ENCODE assay signal across 9 cellular contexts in genomic region chr1:58816747-58817221, GRCh38. TPM values are rescaled to one million over a fixed set of nuclear protein-coding genes. Genes with fewer than 3 reads are reported as not detected.
A peak's percentile ranks its signal among the peaks of the same experiment; 100 is the strongest.
DNase-seq lines count a peak whose midpoint lies in the region; ATAC-seq, FAIRE-seq and TF ChIP-seq lines count a peak whose summit lies in the region.
"Had no signal": no experiment of that assay in that cellular context is flagged by ENCODE, and none has a peak within 500 bp of the region (broad histone marks: within the 10 kb centered on the region; RNA-seq: fewer than 3 reads in every experiment).

No MANE protein-coding gene starts in this region.

- H3K36me3 ChIP-seq in BLaER1 treated with 17β-estradiol and CSF1 and Interleukin-3, amounts not matched to agents 10 nM and 100 nM: no peaks in the 10 kb centered on the region
- no peaks in the 10 kb centered on the region for H3K36me3 ChIP-seq in KOPT-K1 (ENCODE audit: insufficient read depth, low read length)

- POLR2A ChIA-PET in naive thymus-derived CD8-positive, alpha-beta T cell (lab: Charles Lee): interaction anchor here (1.0 to 3.6 kb wide), 4 partner anchors 30 to 152 kb away, joined by 3 to 31 read pairs (median 3); partner anchors contain the start of gene JUN

- no peak for ATAC-seq in central memory CD8-positive, alpha-beta T cell (replicated peaks; ENCODE audit: extremely low read depth, poor library complexity, severe bottlenecking)
- no peak for ATAC-seq in naive thymus-derived CD8-positive, alpha-beta T cell
- no peak for ATAC-seq in GM19467 (IDR thresholded peaks at IDR 0.05; ENCODE audit: unreplicated experiment)

- no peak for TF ChIP-seq POLR2A in GM12891 (IDR thresholded peaks at IDR 0.05; ENCODE audit: low read depth, low read length)

- no peaks in the 10 kb centered on the region for H3K9me3 ChIP-seq in BLaER1 treated with 17β-estradiol and CSF1 and Interleukin-3, amounts not matched to agents 10 nM and 100 nM (replicated peaks in 1 of 11)
- no peaks in the 10 kb centered on the region for H3K9me3 ChIP-seq in KOPT-K1 (ENCODE audit: insufficient read depth, low read length, poor library complexity, severe bottlenecking)
- H3K9me3 ChIP-seq: mucosa of descending colon had no signal

- H3K4me3 ChIP-seq in BLaER1 treated with 17β-estradiol and CSF1 and Interleukin-3, amounts not matched to agents 10 nM and 100 nM: peak overlapping the region; percentile 58 to 70 (median 63)

- no peak for FAIRE-seq in GM12891 (lab: Jason Lieb, UNC)

- H3K4me2 ChIP-seq in BLaER1 treated with 17β-estradiol and CSF1 and Interleukin-3, amounts not matched to agents 10 nM and 100 nM: peak overlapping the region; percentile 96 to 99 (median 97)

- H3K4me1 Mint-ChIP-seq in central memory CD8-positive, alpha-beta T cell: peaks cover 40% of the 10 kb centered on the region
- H3K4me1 Mint-ChIP-seq in naive thymus-derived CD8-positive, alpha-beta T cell: peaks cover 18 to 54% (median 41%) of the 10 kb centered on the region in 4 donors

- H3K27me3 ChIP-seq in BLaER1 treated with 17β-estradiol and CSF1 and Interleukin-3, amounts not matched to agents 10 nM and 100 nM: no peaks in the 10 kb centered on the region

- H3K4me3 Mint-ChIP-seq in central memory CD8-positive, alpha-beta T cell: peak overlapping the region; percentile 83
- H3K4me3 Mint-ChIP-seq in naive thymus-derived CD8-positive, alpha-beta T cell: peak overlapping the region; percentile 85 to 94 (median 90)

- H3K9ac ChIP-seq in BLaER1 treated with 17β-estradiol and CSF1 and Interleukin-3, amounts not matched to agents 10 nM and 100 nM: peak overlapping the region; percentile 68 to 85 (median 80)

- peaks cover 21 to 63% (median 24%) of the 10 kb centered on the region in 10 experiments for H3K4me1 ChIP-seq in BLaER1 treated with 17β-estradiol and CSF1 and Interleukin-3, amounts not matched to agents 10 nM and 100 nM

- H3K27ac Mint-ChIP-seq in central memory CD8-positive, alpha-beta T cell (ENCODE audit: low read depth): peak overlapping the region; percentile 75
- peak overlapping the region; percentile 86 to 94 (median 90) for H3K27ac Mint-ChIP-seq in naive thymus-derived CD8-positive, alpha-beta T cell

- peaks cover 16% of the 10 kb centered on the region for H3K36me3 Mint-ChIP-seq in central memory CD8-positive, alpha-beta T cell (ENCODE audit: insufficient read depth)
- no peaks in the 10 kb centered on the region for H3K36me3 Mint-ChIP-seq in naive thymus-derived CD8-positive, alpha-beta T cell

- H3K9me3 Mint-ChIP-seq in central memory CD8-positive, alpha-beta T cell: no peaks in the 10 kb centered on the region
- H3K9me3 Mint-ChIP-seq in naive thymus-derived CD8-positive, alpha-beta T cell: no peaks in the 10 kb centered on the region

- no peaks in the 10 kb centered on the region for H3K27me3 Mint-ChIP-seq in central memory CD8-positive, alpha-beta T cell
- H3K27me3 Mint-ChIP-seq in naive thymus-derived CD8-positive, alpha-beta T cell: no peaks in the 10 kb centered on the region

- H3K27ac ChIP-seq in BLaER1 treated with 17β-estradiol and CSF1 and Interleukin-3, amounts not matched to agents 10 nM and 100 nM: peak overlapping the region; percentile 67 to 91 (median 83)
- peak overlapping the region; percentile 79 for H3K27ac ChIP-seq in KOPT-K1 (ENCODE audit: low read depth, low read length, poor library complexity, severe bottlenecking)

- no peak for DNase-seq in central memory CD8-positive, alpha-beta T cell (ENCODE audit: low spot score in 2 of 2)
- no peak for DNase-seq in naive thymus-derived CD8-positive, alpha-beta T cell
- DNase-seq in EL (no peak), GM12891 (ENCODE audit: insufficient read length, low spot score) (no peak), cerebellar nuclear complex (lab: John Stamatoyannopoulos, UW) (no peak)

- H4K20me1 ChIP-seq in BLaER1 treated with 17β-estradiol and CSF1 and Interleukin-3, amounts not matched to agents 10 nM and 100 nM: no peaks in the 10 kb centered on the region

TF ChIP-seq in GM12891, 5 proteins besides CTCF, POLR2A, EP300 and RAD21:
- TF ChIP-seq POLR2AphosphoS5 (IDR thresholded peaks at IDR 0.05; ENCODE audit: low read depth, low read length) (no peak), PAX5 (IDR thresholded peaks at IDR 0.05; ENCODE audit: insufficient read depth, low read length, severe bottlenecking) (no peak), TAF1 (IDR thresholded peaks at IDR 0.05; ENCODE audit: low read depth, low read length) (no peak), POU2F2 (IDR thresholded peaks at IDR 0.05; ENCODE audit: low read depth, low read length) (no peak), SPI1 (IDR thresholded peaks at IDR 0.05; ENCODE audit: low read depth, low read length) (no peak)

RNA-seq across cellular contexts. Expression of gene JUN, which starts 32.9 kb away (rescaled TPM):
- 10 to 100 TPM; 38.2 to 40.0 TPM for total RNA-seq in naive thymus-derived CD8-positive, alpha-beta T cell
- 10 to 100 TPM; 30.7 to 59.4 (median 32.0) TPM for polyA plus RNA-seq in naive thymus-derived CD8-positive, alpha-beta T cell
- 12.5 TPM for polyA plus RNA-seq in GM12891 (2012; ENCODE audit: low read depth, missing spikeins)
